In genomic region chr6:106188104-106188794, GRCh38 we compare ENCODE assay signal across 18 cellular contexts.
DNase-seq lines count a peak whose midpoint lies in the region; ATAC-seq and TF ChIP-seq lines count a peak whose summit lies in the region.
"Had no signal": no experiment of that assay in that cellular context is flagged by ENCODE, and none has a peak within 500 bp of the region (broad histone marks: within the 10 kb centered on the region; RNA-seq: fewer than 3 reads in every experiment).

No MANE protein-coding gene starts in this region.

- POLR2A ChIA-PET in activated naive CD8-positive, alpha-beta T cell treated with anti-CD3 and anti-CD28 coated beads, Interleukin-2, amount 10 ng/mL, durations not matched to agents 7 days and 5 days (lab: Charles Lee) = interaction anchor here (0.9 to 1.8 kb wide), 4 partner anchors 47 to 196 kb away, joined by 3 to 5 read pairs (median 4); no protein-coding TSS in a partner anchor

- peaks cover 15% of the 10 kb centered on the region; the same call in 1 of the 2 replicates for H3K79me2 ChIP-seq in OCI-LY3 (ENCODE audit: low read length)

- peaks cover 31% of the 10 kb centered on the region for H3K36me3 Mint-ChIP-seq in activated T-cell treated with anti-CD3 and anti-CD28 coated beads, Interleukin-2, amount 50 U/mL, for 24 hours (ENCODE audit: low read depth)
- peaks cover 22% of the 10 kb centered on the region for H3K36me3 Mint-ChIP-seq in activated naive CD8-positive, alpha-beta T cell treated with anti-CD3 and anti-CD28 coated beads, Interleukin-2, amount 10 ng/mL, durations not matched to agents 7 days and 5 days
- H3K36me3 Mint-ChIP-seq in stimulated activated effector memory CD8-positive, alpha-beta T cell treated with anti-CD3 and anti-CD28 coated beads, Interleukin-12 subunit alpha, Interleukin-12 subunit beta, amount 100 ng/mL, for 72 hours = peaks cover 16% of the 10 kb centered on the region
- H3K36me3 Mint-ChIP-seq in effector memory CD8-positive, alpha-beta T cell (ENCODE audit: insufficient read depth) = peaks cover 4% of the 10 kb centered on the region

- no peaks in the 10 kb centered on the region for H3K36me3 ChIP-seq in OCI-LY3 (replicated peaks; ENCODE audit: low read depth, low read length)

- H3K27me3 ChIP-seq in OCI-LY3 (ENCODE audit: low read depth, low read length) = no peaks in the 10 kb centered on the region
- H3K27me3 ChIP-seq: gastroesophageal sphincter had no signal

- H3K4me3 ChIP-seq in OCI-LY3 (ENCODE audit: low read length) = no peak overlapping the region
- H3K4me3 ChIP-seq: gastroesophageal sphincter, GM23338 had no signal

- H3K9me3 Mint-ChIP-seq in activated T-cell treated with anti-CD3 and anti-CD28 coated beads, Interleukin-2, amount 50 U/mL, for 24 hours = no peaks in the 10 kb centered on the region
- peaks cover 3% of the 10 kb centered on the region for H3K9me3 Mint-ChIP-seq in activated naive CD8-positive, alpha-beta T cell treated with anti-CD3 and anti-CD28 coated beads, Interleukin-2, amount 10 ng/mL, durations not matched to agents 7 days and 5 days
- no peaks in the 10 kb centered on the region for H3K9me3 Mint-ChIP-seq in stimulated activated effector memory CD8-positive, alpha-beta T cell treated with anti-CD3 and anti-CD28 coated beads, Interleukin-12 subunit alpha, Interleukin-12 subunit beta, amount 100 ng/mL, for 72 hours
- H3K9me3 Mint-ChIP-seq in effector memory CD8-positive, alpha-beta T cell = no peaks in the 10 kb centered on the region
- H3K9me3 Mint-ChIP-seq: CD8-positive, alpha-beta T cell; GM23338; stimulated activated naive B cell treated with anti-CD40 and anti-IgM and Interleukin-4, amounts not matched to agents 10 μg/mL and 1 μg/mL and 100 μg/mL, for 72 hours had no signal

- H3K27ac Mint-ChIP-seq in activated T-cell treated with anti-CD3 and anti-CD28 coated beads, Interleukin-2, amount 50 U/mL, for 24 hours = peak overlapping the region; percentile 94
- peak overlapping the region; percentile 72 for H3K27ac Mint-ChIP-seq in activated naive CD8-positive, alpha-beta T cell treated with anti-CD3 and anti-CD28 coated beads, Interleukin-2, amount 10 ng/mL, durations not matched to agents 7 days and 5 days
- H3K27ac Mint-ChIP-seq in stimulated activated effector memory CD8-positive, alpha-beta T cell treated with anti-CD3 and anti-CD28 coated beads, Interleukin-12 subunit alpha, Interleukin-12 subunit beta, amount 100 ng/mL, for 72 hours = peak overlapping the region; percentile 71
- H3K27ac Mint-ChIP-seq in effector memory CD8-positive, alpha-beta T cell = peak overlapping the region in 1 of 2 donors; percentile 41
- H3K27ac Mint-ChIP-seq: CD8-positive, alpha-beta T cell; stimulated activated naive B cell treated with anti-CD40 and anti-IgM and Interleukin-4, amounts not matched to agents 10 μg/mL and 1 μg/mL and 100 μg/mL, for 72 hours had no signal

- no peak overlapping the region for H2AFZ ChIP-seq in OCI-LY3 (ENCODE audit: low read depth, low read length)
- H2AFZ ChIP-seq: GM23338 had no signal

- H3K27me3 Mint-ChIP-seq in activated T-cell treated with anti-CD3 and anti-CD28 coated beads, Interleukin-2, amount 50 U/mL, for 24 hours = no peaks in the 10 kb centered on the region
- H3K27me3 Mint-ChIP-seq in activated naive CD8-positive, alpha-beta T cell treated with anti-CD3 and anti-CD28 coated beads, Interleukin-2, amount 10 ng/mL, durations not matched to agents 7 days and 5 days = no peaks in the 10 kb centered on the region
- no peaks in the 10 kb centered on the region for H3K27me3 Mint-ChIP-seq in effector memory CD8-positive, alpha-beta T cell
- H3K27me3 Mint-ChIP-seq: stimulated activated naive B cell treated with anti-CD40 and anti-IgM and Interleukin-4, amounts not matched to agents 10 μg/mL and 1 μg/mL and 100 μg/mL, for 72 hours had no signal

- no peaks in the 10 kb centered on the region for H3K9me3 ChIP-seq in OCI-LY3 (ENCODE audit: insufficient read depth, low read length)
- H3K9me3 ChIP-seq: gastroesophageal sphincter had no signal

- DNase-seq in activated T-cell treated with anti-CD3 and anti-CD28 coated beads, Interleukin-2, amount 50 U/mL, for 24 hours = no peak
- DNase-seq in activated T-cell treated with anti-CD3 and anti-CD28 coated beads for 4 hours (no peak), HUDEP-2 (lab: John Stamatoyannopoulos, UW; ENCODE audit: unreplicated experiment in 76 of 76) (no peak)
- DNase-seq in activated naive CD8-positive, alpha-beta T cell treated with anti-CD3 and anti-CD28 coated beads, Interleukin-2, amount 10 ng/mL, durations not matched to agents 7 days and 5 days = no peak
- DNase-seq in stimulated activated effector memory CD8-positive, alpha-beta T cell treated with anti-CD3 and anti-CD28 coated beads, Interleukin-12 subunit alpha, Interleukin-12 subunit beta, amount 100 ng/mL, for 72 hours (ENCODE audit: low spot score in 2 of 2) = no peak
- DNase-seq in stimulated activated naive CD4-positive, alpha-beta T cell (lab: John Stamatoyannopoulos, UW) = no peak
- DNase-seq in effector memory CD8-positive, alpha-beta T cell = no peak
- DNase-seq: CD8-positive, alpha-beta T cell; dermis blood vessel endothelial cell; erythroblast; NCI-H2171; NCI-H774; stimulated activated naive B cell treated with anti-CD40 and anti-IgM and Interleukin-4, amounts not matched to agents 10 μg/mL and 1 μg/mL and 100 μg/mL, for 72 hours; trophoblast cell had no signal

- ATAC-seq in activated naive CD8-positive, alpha-beta T cell treated with anti-CD3 and anti-CD28 coated beads, Interleukin-2, amount 10 ng/mL, durations not matched to agents 7 days and 5 days (ENCODE audit: low read depth) = peak; percentile 34
- peak; percentile 67 for ATAC-seq in stimulated activated effector memory CD8-positive, alpha-beta T cell treated with anti-CD3 and anti-CD28 coated beads, Interleukin-12 subunit alpha, Interleukin-12 subunit beta, amount 100 ng/mL, for 72 hours
- no peak for ATAC-seq in effector memory CD8-positive, alpha-beta T cell (replicated peaks)
- ATAC-seq: CD8-positive, alpha-beta T cell; gastroesophageal sphincter; GM23338; Panc1; stimulated activated naive B cell treated with anti-CD40 and anti-IgM and Interleukin-4, amounts not matched to agents 10 μg/mL and 1 μg/mL and 100 μg/mL, for 72 hours had no signal

- TF ChIP-seq CTCF in OCI-LY3 (IDR thresholded peaks at IDR 0.05; ENCODE audit: low read depth, low read length) = no peak

- H4K20me1 ChIP-seq in OCI-LY3 (ENCODE audit: insufficient read depth, low read length) = no peaks in the 10 kb centered on the region

- H3K27ac ChIP-seq in OCI-LY3 (ENCODE audit: low read length) = peak overlapping the region; percentile 99
- H3K27ac ChIP-seq: gastroesophageal sphincter had no signal

- H3K4me1 Mint-ChIP-seq in activated T-cell treated with anti-CD3 and anti-CD28 coated beads, Interleukin-2, amount 50 U/mL, for 24 hours (ENCODE audit: low read depth) = peaks cover 70% of the 10 kb centered on the region
- H3K4me1 Mint-ChIP-seq in activated naive CD8-positive, alpha-beta T cell treated with anti-CD3 and anti-CD28 coated beads, Interleukin-2, amount 10 ng/mL, durations not matched to agents 7 days and 5 days = peaks cover 53% of the 10 kb centered on the region
- peaks cover 59% of the 10 kb centered on the region for H3K4me1 Mint-ChIP-seq in stimulated activated effector memory CD8-positive, alpha-beta T cell treated with anti-CD3 and anti-CD28 coated beads, Interleukin-12 subunit alpha, Interleukin-12 subunit beta, amount 100 ng/mL, for 72 hours
- peaks cover 24 to 28% of the 10 kb centered on the region in 2 donors for H3K4me1 Mint-ChIP-seq in effector memory CD8-positive, alpha-beta T cell (ENCODE audit: low read depth in 2 of 2)

- H3K9ac ChIP-seq in OCI-LY3 (ENCODE audit: low read length) = peak overlapping the region; percentile 67

- H3K4me2 ChIP-seq in OCI-LY3 (ENCODE audit: low read length) = peak overlapping the region; percentile 65; the same call in 1 of the 2 replicates

- H3K4me3 Mint-ChIP-seq in activated T-cell treated with anti-CD3 and anti-CD28 coated beads, Interleukin-2, amount 50 U/mL, for 24 hours = no peak overlapping the region
- H3K4me3 Mint-ChIP-seq in activated naive CD8-positive, alpha-beta T cell treated with anti-CD3 and anti-CD28 coated beads, Interleukin-2, amount 10 ng/mL, durations not matched to agents 7 days and 5 days = peak overlapping the region; percentile 55
- H3K4me3 Mint-ChIP-seq in stimulated activated effector memory CD8-positive, alpha-beta T cell treated with anti-CD3 and anti-CD28 coated beads, Interleukin-12 subunit alpha, Interleukin-12 subunit beta, amount 100 ng/mL, for 72 hours = peak overlapping the region; percentile 27
- H3K4me3 Mint-ChIP-seq in effector memory CD8-positive, alpha-beta T cell = no peak overlapping the region
- H3K4me3 Mint-ChIP-seq: CD8-positive, alpha-beta T cell; GM23338; stimulated activated naive B cell treated with anti-CD40 and anti-IgM and Interleukin-4, amounts not matched to agents 10 μg/mL and 1 μg/mL and 100 μg/mL, for 72 hours had no signal

- peaks cover 71% of the 10 kb centered on the region for H3K4me1 ChIP-seq in OCI-LY3 (ENCODE audit: low read length)
- H3K4me1 ChIP-seq: gastroesophageal sphincter had no signal

Comparison
In these comparisons a context has a peak if more than half of its experiments do, and no peak if none do; other contexts are left out.
1. H3K4me3 Mint-ChIP-seq: peak in activated naive CD8-positive, alpha-beta T cell treated with anti-CD3 and anti-CD28 coated beads, Interleukin-2, amount 10 ng/mL, durations not matched to agents 7 days and 5 days (single experiment) and stimulated activated effector memory CD8-positive, alpha-beta T cell treated with anti-CD3 and anti-CD28 coated beads, Interleukin-12 subunit alpha, Interleukin-12 subunit beta, amount 100 ng/mL, for 72 hours (single experiment); none in activated T-cell treated with anti-CD3 and anti-CD28 coated beads, Interleukin-2, amount 50 U/mL, for 24 hours (single experiment) and effector memory CD8-positive, alpha-beta T cell (0 of 2).